ENCODE assay signal across 23 cellular contexts in the genomic region with DNA sequence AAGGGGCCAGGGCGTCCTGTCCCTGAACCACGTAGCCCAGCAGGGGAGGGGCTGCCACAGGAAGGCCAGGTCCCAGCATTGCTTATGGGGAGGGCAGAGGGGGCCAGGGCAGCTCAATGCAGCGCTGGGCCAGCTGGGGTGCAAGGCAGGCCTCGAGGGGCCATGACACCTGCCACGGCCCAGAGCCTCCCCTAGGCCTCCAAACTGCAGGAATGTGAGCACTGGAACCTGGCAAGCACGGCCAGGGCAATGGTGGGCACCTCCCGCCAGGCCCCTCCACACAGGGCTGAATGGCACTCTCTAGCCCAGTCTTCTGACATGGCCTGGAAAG. TPM values are rescaled to one million over a fixed set of nuclear protein-coding genes. Genes with fewer than 3 reads are reported as not detected.
DNase-seq lines count a peak whose midpoint lies in the region; ATAC-seq, FAIRE-seq and TF ChIP-seq lines count a peak whose summit lies in the region.
"Had no signal": no experiment of that assay in that cellular context is flagged by ENCODE, and none has a peak within 500 bp of the region (broad histone marks: within the 10 kb centered on the region; RNA-seq: fewer than 3 reads in every experiment).

No MANE protein-coding gene starts in this region.

- H3K9me3 Mint-ChIP-seq in MCF 10A (ENCODE audit: unreplicated experiment) (peaks cover 14% of the 10 kb centered on the region), osteocyte (ENCODE audit: unreplicated experiment) (peaks cover 13% of the 10 kb centered on the region)
- H3K9me3 Mint-ChIP-seq: CD8-positive, alpha-beta T cell had no signal

- peaks cover 5% of the 10 kb centered on the region for H3K36me3 Mint-ChIP-seq in MCF 10A (ENCODE audit: insufficient read depth, unreplicated experiment)
- H3K36me3 Mint-ChIP-seq in osteocyte (ENCODE audit: unreplicated experiment) = no peaks in the 10 kb centered on the region
- H3K36me3 Mint-ChIP-seq: CD8-positive, alpha-beta T cell had no signal

- H3K4me2 ChIP-seq in keratinocyte (ENCODE audit: control insufficient read depth, extremely low read depth, insufficient read depth, low read depth, low read length) = peak overlapping the region; percentile 64
- H3K4me2 ChIP-seq: A549 had no signal

- DNase-seq in breast epithelium (ENCODE audit: low spot score in 2 of 2) = no peak
- DNase-seq in MCF 10A (ENCODE audit: unreplicated experiment) = no peak
- no peak for DNase-seq in keratinocyte (ENCODE audit: low read depth, low spot score)
- DNase-seq in osteocyte (ENCODE audit: extremely low spot score, unreplicated experiment) = peak; percentile 62
- DNase-seq in erythroblast (lab: John Stamatoyannopoulos, UW) = no peak
- no peak for DNase-seq in T-helper 2 cell
- DNase-seq in activated CD4-positive, alpha-beta T cell treated with anti-CD3 and anti-CD28 coated beads, Interleukin-2, amount 50 U/mL, for 48 hours = no peak
- DNase-seq: AML-193; CD8-positive, alpha-beta T cell; COR-L47; DMS 273 treated with DMSO at 0.1 percent for 48 hours; DMS53; DND-41; EL; H9 had no signal

- TF ChIP-seq CTCF in breast epithelium (IDR thresholded peaks at IDR 0.05) (no peak), MCF 10A (IDR thresholded peaks at IDR 0.05; ENCODE audit: unreplicated experiment) (no peak), keratinocyte (optimal IDR thresholded peaks at IDR 0.05 in 1 of 3, IDR thresholded peaks at IDR 0.05 in 1 of 3, conservative IDR thresholded peaks at IDR 0.05 in 1 of 3; ENCODE audit: extremely low read depth in 1 of 3, insufficient read depth in 2 of 3, low read length in 3 of 3) (no peak), osteocyte (IDR thresholded peaks at IDR 0.05) (no peak)

- H3K4me1 ChIP-seq in breast epithelium = peaks cover 0 to 8% of the 10 kb centered on the region in 2 donors
- H3K4me1 ChIP-seq in keratinocyte (ENCODE audit: control insufficient read depth, extremely low read depth, insufficient read depth, low read length) = peaks cover 21% of the 10 kb centered on the region

- H3K9me3 ChIP-seq in breast epithelium (no peaks in the 10 kb centered on the region), keratinocyte (ENCODE audit: control insufficient read depth, low read depth, low read length) (no peaks in the 10 kb centered on the region)

- dilution Hi-C loops in keratinocyte (cut with MboI; ENCODE audit: extremely low pct_ligation_motif_present, low sequenced_read_pairs) = no loop called here

- no peaks in the 10 kb centered on the region for H3K27me3 ChIP-seq in breast epithelium
- no peaks in the 10 kb centered on the region for H3K27me3 ChIP-seq in keratinocyte (ENCODE audit: control insufficient read depth, extremely low read depth, insufficient read depth, low read length)

- intact Hi-C loops in breast epithelium (cut with DNase I; ENCODE audit: low total_unique reads) = no loop called here
- intact Hi-C loops in MCF 10A (cut with micrococcal nuclease) = no loop called here

- no peaks in the 10 kb centered on the region for H3K9me1 ChIP-seq in keratinocyte (ENCODE audit: control insufficient read depth, extremely low read depth, insufficient read depth, low read length)

- H3K9ac ChIP-seq in keratinocyte (ENCODE audit: control insufficient read depth, extremely low read depth, insufficient read depth, low read length) = no peak overlapping the region

- BruUV-seq in MCF 10A (replicated peaks; lab: Mats Ljungman, UMichigan) = no TSS peak

- H3K27me3 Mint-ChIP-seq in MCF 10A (ENCODE audit: insufficient read depth, unreplicated experiment) (peaks cover 9% of the 10 kb centered on the region), osteocyte (ENCODE audit: unreplicated experiment) (peaks cover 24% of the 10 kb centered on the region)

- POLR2A ChIA-PET in MCF 10A (lab: Yijun Ruan, JAX) = interaction anchor here (0.6 to 1.8 kb wide), 10 partner anchors 8 to 254 kb away, joined by 3 to 18 read pairs (median 4); a partner anchor contains a TSS

- H3K4me3 Mint-ChIP-seq in MCF 10A (ENCODE audit: unreplicated experiment) (no peak overlapping the region), osteocyte (ENCODE audit: unreplicated experiment) (no peak overlapping the region)
- H3K4me3 Mint-ChIP-seq: CD8-positive, alpha-beta T cell; H9 had no signal

- no peak for ATAC-seq in GM18873 (IDR thresholded peaks at IDR 0.05; ENCODE audit: low FRiP score, unreplicated experiment)
- ATAC-seq: A549; CD8-positive, alpha-beta T cell; GM12878 had no signal

- CTCF ChIA-PET in MCF 10A (lab: Yijun Ruan, JAX) = interaction anchor here (0.7 to 1.8 kb wide), 6 partner anchors 10 to 392 kb away, joined by 3 to 12 read pairs (median 4); no protein-coding TSS in a partner anchor

- no peaks in the 10 kb centered on the region for H3K36me3 ChIP-seq in breast epithelium
- no peaks in the 10 kb centered on the region for H3K36me3 ChIP-seq in keratinocyte (ENCODE audit: control insufficient read depth in 2 of 2, extremely low read depth in 1 of 2, insufficient read depth in 2 of 2, low read length in 2 of 2)

- no peak overlapping the region for H3K4me3 ChIP-seq in breast epithelium
- no peak overlapping the region for H3K4me3 ChIP-seq in keratinocyte (ENCODE audit: control insufficient read depth in 2 of 3, extremely low read depth in 1 of 3, insufficient read depth in 2 of 3, low read depth in 1 of 3, low read length in 3 of 3)
- H3K4me3 ChIP-seq: A549, GM12878 had no signal

- no peak for FAIRE-seq in keratinocyte (lab: Jason Lieb, UNC)
- FAIRE-seq: A549, GM12878, GM19239, H1, HTR-8/SVneo had no signal

- no peaks in the 10 kb centered on the region for H3K79me2 ChIP-seq in keratinocyte (ENCODE audit: control insufficient read depth, insufficient read depth, low read length)

- TF ChIP-seq POLR2A in breast epithelium (IDR thresholded peaks at IDR 0.05) (no peak), erythroblast (IDR thresholded peaks at IDR 0.05; ENCODE audit: low read length) (no peak)

- H3K27ac Mint-ChIP-seq in MCF 10A (ENCODE audit: low read depth, unreplicated experiment) (no peak overlapping the region), osteocyte (ENCODE audit: unreplicated experiment) (no peak overlapping the region)
- H3K27ac Mint-ChIP-seq: CD8-positive, alpha-beta T cell; H9 had no signal

- peaks cover 12% of the 10 kb centered on the region for H3K4me1 Mint-ChIP-seq in MCF 10A (ENCODE audit: insufficient read depth, unreplicated experiment)
- H3K4me1 Mint-ChIP-seq in osteocyte (ENCODE audit: unreplicated experiment) = peaks cover 10% of the 10 kb centered on the region

- H4K20me1 ChIP-seq in keratinocyte (ENCODE audit: control insufficient read depth, extremely low read depth, insufficient read depth, low read length) = no peaks in the 10 kb centered on the region

- peak overlapping the region; percentile 68 for H2AFZ ChIP-seq in keratinocyte (ENCODE audit: control insufficient read depth, low read length)

- H3K27ac ChIP-seq in breast epithelium (peak overlapping the region; percentile 41 to 64), keratinocyte (ENCODE audit: control insufficient read depth, insufficient read depth, low read length) (peak overlapping the region; percentile 33)
- H3K27ac ChIP-seq: 22Rv1, A549 had no signal

RNA-seq across cellular contexts. Expression of a gene that starts 32.5 kb away (rescaled TPM):
- 1 to 10 TPM; 1.3 to 2.9 (median 1.8) TPM for total RNA-seq in breast epithelium
- total RNA-seq in MCF 10A (2022) = 0.42 TPM in 1 of 2 replicates, not detected in the other
- not detected in 3 replicates for polyA plus RNA-seq in keratinocyte
- not detected for polyA plus RNA-seq in keratinocyte (2011; ENCODE audit: low read depth)
- polyA plus RNA-seq in keratinocyte (2011; cell fraction: cytosol; rRNA removed) = not detected in 2 replicates
- not detected in 2 replicates for polyA plus RNA-seq in keratinocyte (2011; cell fraction: nucleus; rRNA removed)
- polyA plus RNA-seq in keratinocyte (2012; ENCODE audit: low replicate concordance) = 0.39 and 1.2 TPM in 2 replicates
- not detected in 3 replicates for polyA minus RNA-seq in keratinocyte
- polyA minus RNA-seq in keratinocyte (2011; cell fraction: cytosol; rRNA and poly(A)+ RNA removed) = not detected
- polyA minus RNA-seq in keratinocyte (2011; cell fraction: nucleus; rRNA and poly(A)+ RNA removed) = not detected in 2 replicates
- 0.16 and 0.24 TPM in 2 replicates for total RNA-seq in osteocyte
- total RNA-seq: G401, H1 had no signal
